Comparison of ENCODE assay signal across 23 cellular contexts in the genomic region with DNA sequence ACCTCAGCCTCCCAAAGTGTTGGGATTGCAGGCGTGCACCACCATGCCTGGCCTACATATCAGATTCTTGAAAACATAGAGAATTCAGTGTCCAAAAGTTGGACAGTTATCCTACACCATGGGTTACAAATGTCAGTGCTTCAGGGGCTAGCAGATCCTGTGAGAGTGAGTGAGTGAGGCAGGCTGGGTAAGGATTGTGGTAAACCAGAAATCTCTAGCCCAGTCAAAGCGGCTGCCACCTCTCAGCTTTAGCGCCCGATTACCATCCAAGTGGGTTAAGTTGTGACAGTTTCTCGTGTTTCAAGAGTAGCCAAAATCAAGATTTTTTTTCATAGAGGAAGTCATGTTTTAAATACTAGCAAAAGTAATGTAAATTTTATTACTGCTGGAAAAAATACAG. TPM values are rescaled to one million over a fixed set of nuclear protein-coding genes. Genes with fewer than 3 reads are reported as not detected.
DNase-seq lines count a peak whose midpoint lies in the region; ATAC-seq, FAIRE-seq and TF ChIP-seq lines count a peak whose summit lies in the region.
"Had no signal": no experiment of that assay in that cellular context is flagged by ENCODE, and none has a peak within 500 bp of the region (broad histone marks: within the 10 kb centered on the region; RNA-seq: fewer than 3 reads in every experiment).

No MANE protein-coding gene starts in this region.

- CTCF ChIA-PET in activated CD8-positive, alpha-beta T cell treated with anti-CD3 and anti-CD28 coated beads, Interleukin-2, amount 10 ng/mL, durations not matched to agents 7 days and 5 days (lab: Charles Lee): no interaction called here

- no peak overlapping the region for H3K18ac ChIP-seq in neuronal stem cell (ENCODE audit: low read length)

- no peak overlapping the region for H2AK5ac ChIP-seq in neuronal stem cell (ENCODE audit: low read depth, low read length)

- no peak overlapping the region for H3K27ac ChIP-seq in DND-41 (ENCODE audit: low read length)
- H3K27ac ChIP-seq in neuronal stem cell (replicated peaks; ENCODE audit: low read length): no peak overlapping the region
- H3K27ac ChIP-seq: HL-60 had no signal

- H3K4me1 ChIP-seq in DND-41 (ENCODE audit: insufficient read depth, low read length): no peaks in the 10 kb centered on the region
- no peaks in the 10 kb centered on the region for H3K4me1 ChIP-seq in neuronal stem cell (ENCODE audit: control insufficient read depth in 2 of 2, insufficient read depth in 1 of 2, low read depth in 1 of 2, low read length in 2 of 2)
- H3K4me1 ChIP-seq: BE2C had no signal

- no peak overlapping the region for H2BK5ac ChIP-seq in neuronal stem cell (ENCODE audit: low read length)

- H3K4ac ChIP-seq in neuronal stem cell (ENCODE audit: low read length): no peak overlapping the region

- H3K4me2 ChIP-seq in DND-41 (ENCODE audit: insufficient read depth, low read length) (no peak overlapping the region), neuronal stem cell (ENCODE audit: insufficient read depth, low read length, poor library complexity, severe bottlenecking) (no peak overlapping the region)

- peaks cover 80% of the 10 kb centered on the region for H3K36me3 ChIP-seq in DND-41 (ENCODE audit: insufficient read depth, low read length)
- peaks cover 15 to 79% of the 10 kb centered on the region in 2 donors for H3K36me3 ChIP-seq in neuronal stem cell (replicated peaks in 1 of 2; ENCODE audit: control insufficient read depth in 2 of 2, insufficient read depth in 2 of 2, low read length in 2 of 2)

- H3K79me2 ChIP-seq in DND-41 (ENCODE audit: insufficient read depth, low read length): no peaks in the 10 kb centered on the region

- no peak overlapping the region for H3K14ac ChIP-seq in neuronal stem cell (ENCODE audit: low read length)

- peak; percentile 38 for FAIRE-seq in HTR-8/SVneo (lab: Jason Lieb, UNC)
- FAIRE-seq: A204.1 had no signal

- H3K23ac ChIP-seq in neuronal stem cell (ENCODE audit: low read depth, low read length, poor library complexity): no peak overlapping the region

- POLR2A ChIA-PET in activated CD8-positive, alpha-beta T cell treated with anti-CD3 and anti-CD28 coated beads, Interleukin-2, amount 10 ng/mL, durations not matched to agents 7 days and 5 days (lab: Charles Lee): interaction anchor here (1.2 kb wide), 1 partner anchor 22 kb away, joined by 3 read pairs; the partner anchor contains the start of gene CSE1L

- H3K4me3 Mint-ChIP-seq in immature natural killer cell: peak overlapping the region in 1 of 5 donors; percentile 27
- no peak overlapping the region for H3K4me3 Mint-ChIP-seq in activated CD8-positive, alpha-beta T cell treated with anti-CD3 and anti-CD28 coated beads, Interleukin-2, amount 10 ng/mL, durations not matched to agents 7 days and 5 days
- H3K4me3 Mint-ChIP-seq: CD4-positive, CD25-positive, alpha-beta regulatory T cell; CD8-positive, alpha-beta memory T cell; HFFc6; IgD-negative memory B cell had no signal

- WGBS in neuronal stem cell (ENCODE audit: extremely low coverage in 2 of 2, insufficient read length in 2 of 2, insufficient replicate concordance in 1 of 2), 2 donors: no CpG with 5 or more reads among the region's 5 CpGs

- H3K9me3 ChIP-seq in DND-41 (ENCODE audit: insufficient read depth, low read length, severe bottlenecking): no peaks in the 10 kb centered on the region
- H3K9me3 ChIP-seq in neuronal stem cell (replicated peaks in 1 of 2; ENCODE audit: control insufficient read depth in 2 of 2, insufficient read depth in 1 of 2, low read depth in 1 of 2, low read length in 2 of 2): no peaks in the 10 kb centered on the region
- H3K9me3 ChIP-seq: BE2C had no signal

- H3K4me3 ChIP-seq in DND-41 (ENCODE audit: low read depth in 1 of 2, low read length in 2 of 2) (no peak overlapping the region), neuronal stem cell (ENCODE audit: low read length in 2 of 2) (no peak overlapping the region)

- H2BK120ac ChIP-seq in neuronal stem cell (ENCODE audit: low read depth, low read length): no peak overlapping the region

- H3K9me3 Mint-ChIP-seq in immature natural killer cell: no peaks in the 10 kb centered on the region
- H3K9me3 Mint-ChIP-seq in activated CD8-positive, alpha-beta T cell treated with anti-CD3 and anti-CD28 coated beads, Interleukin-2, amount 10 ng/mL, durations not matched to agents 7 days and 5 days (ENCODE audit: insufficient read depth): no peaks in the 10 kb centered on the region
- H3K9me3 Mint-ChIP-seq: CD4-positive, CD25-positive, alpha-beta regulatory T cell; CD8-positive, alpha-beta memory T cell; HFFc6; IgD-negative memory B cell had no signal

- peak overlapping the region in 2 of 6 donors; percentile 61 to 76 for H3K27ac Mint-ChIP-seq in immature natural killer cell
- H3K27ac Mint-ChIP-seq in activated CD8-positive, alpha-beta T cell treated with anti-CD3 and anti-CD28 coated beads, Interleukin-2, amount 10 ng/mL, durations not matched to agents 7 days and 5 days: no peak overlapping the region
- H3K27ac Mint-ChIP-seq: CD4-positive, CD25-positive, alpha-beta regulatory T cell; HFFc6; IgD-negative memory B cell had no signal

- H2AFZ ChIP-seq in DND-41 (ENCODE audit: low read depth, low read length) (no peak overlapping the region), neuronal stem cell (ENCODE audit: low read length) (no peak overlapping the region)

- H4K91ac ChIP-seq in neuronal stem cell (ENCODE audit: low read depth, low read length, poor library complexity): no peak overlapping the region

- ATAC-seq in DND-41 (ENCODE audit: insufficient read depth, low read depth) (peak; percentile 53; the same call in 1 of the 3 replicates), GM21786 (IDR thresholded peaks at IDR 0.05; ENCODE audit: unreplicated experiment) (no peak)
- ATAC-seq in activated CD8-positive, alpha-beta T cell treated with anti-CD3 and anti-CD28 coated beads, Interleukin-2, amount 10 ng/mL, durations not matched to agents 7 days and 5 days: no peak
- ATAC-seq: HCT116 had no signal

- no peak for TF ChIP-seq CTCF in DND-41 (IDR thresholded peaks at IDR 0.05; ENCODE audit: borderline replicate concordance, extremely low read depth, low read length, poor library complexity, severe bottlenecking)

- H4K20me1 ChIP-seq in DND-41 (ENCODE audit: insufficient read depth, low read length): no peaks in the 10 kb centered on the region

- H4K8ac ChIP-seq in neuronal stem cell (ENCODE audit: low read depth, low read length): no peak overlapping the region

- peaks cover 27 to 41% (median 30%) of the 10 kb centered on the region in 3 donors for H3K36me3 Mint-ChIP-seq in immature natural killer cell
- H3K36me3 Mint-ChIP-seq in activated CD8-positive, alpha-beta T cell treated with anti-CD3 and anti-CD28 coated beads, Interleukin-2, amount 10 ng/mL, durations not matched to agents 7 days and 5 days (ENCODE audit: low read depth): peaks cover 31% of the 10 kb centered on the region

- H3K9ac ChIP-seq in DND-41 (ENCODE audit: low read depth, low read length): no peak overlapping the region
- H3K9ac ChIP-seq in neuronal stem cell (ENCODE audit: low read depth, low read length, poor library complexity): peak overlapping the region; percentile 12

- H3K4me1 Mint-ChIP-seq in immature natural killer cell: peaks cover 3 to 6% of the 10 kb centered on the region in 2 donors
- no peaks in the 10 kb centered on the region for H3K4me1 Mint-ChIP-seq in activated CD8-positive, alpha-beta T cell treated with anti-CD3 and anti-CD28 coated beads, Interleukin-2, amount 10 ng/mL, durations not matched to agents 7 days and 5 days (ENCODE audit: low read depth)
- H3K4me1 Mint-ChIP-seq: CD4-positive, CD25-positive, alpha-beta regulatory T cell; CD8-positive, alpha-beta memory T cell; IgD-negative memory B cell had no signal

- no peak for DNase-seq in DND-41
- no peak for DNase-seq in HTR-8/SVneo (ENCODE audit: insufficient read length, low spot score)
- peak; percentile 18 to 46 (median 44) for DNase-seq in immature natural killer cell
- DNase-seq in neuronal stem cell (ENCODE audit: low spot score): no peak
- no peak for DNase-seq in SK-N-DZ (ENCODE audit: low spot score)
- DNase-seq in activated CD8-positive, alpha-beta T cell treated with anti-CD3 and anti-CD28 coated beads, Interleukin-2, amount 10 ng/mL, durations not matched to agents 7 days and 5 days: no peak
- DNase-seq: ACHN; BE2C; C1 segment of cervical spinal cord; CD4-positive, CD25-positive, alpha-beta regulatory T cell; CD8-positive, alpha-beta memory T cell; COR-L47; DMS 273 treated with DMSO at 0.1 percent for 48 hours; DMS53; GDM1; GOT3; H7; HFFc6 had no signal

- no peaks in the 10 kb centered on the region for H3K27me3 ChIP-seq in DND-41 (ENCODE audit: insufficient read depth, low read length, poor library complexity)
- H3K27me3 ChIP-seq in neuronal stem cell (ENCODE audit: control insufficient read depth in 3 of 3, insufficient read depth in 3 of 3, low read depth in 1 of 3, low read length in 3 of 3): no peaks in the 10 kb centered on the region
- H3K27me3 ChIP-seq: BE2C had no signal

- H3K79me1 ChIP-seq in neuronal stem cell (ENCODE audit: low read depth, low read length): no peaks in the 10 kb centered on the region

- peaks cover 0 to 2% (median 0%) of the 10 kb centered on the region in 3 donors for H3K27me3 Mint-ChIP-seq in immature natural killer cell (ENCODE audit: low read depth in 3 of 3)
- H3K27me3 Mint-ChIP-seq in activated CD8-positive, alpha-beta T cell treated with anti-CD3 and anti-CD28 coated beads, Interleukin-2, amount 10 ng/mL, durations not matched to agents 7 days and 5 days (ENCODE audit: low read depth): no peaks in the 10 kb centered on the region
- H3K27me3 Mint-ChIP-seq: CD4-positive, CD25-positive, alpha-beta regulatory T cell; IgD-negative memory B cell had no signal

- no peak overlapping the region for H2BK12ac ChIP-seq in neuronal stem cell (ENCODE audit: low read length)

- H2BK15ac ChIP-seq in neuronal stem cell (ENCODE audit: low read length): no peak overlapping the region

RNA-seq across cellular contexts. Expression of gene CSE1L, which starts 21.9 kb away (rescaled TPM):
- polyA plus RNA-seq in immature natural killer cell: 10 to 100 TPM in 2 of 3 donors, 1 to 10 TPM in 1; 8.1 to 21.0 (median 10.3) TPM
- polyA plus RNA-seq in neuronal stem cell (2013, experiment 1 of 2): 136 TPM
- polyA plus RNA-seq in neuronal stem cell (2013, experiment 2 of 2): 139 TPM
- polyA plus RNA-seq in SK-N-DZ (2014; cell fraction: cytosol; rRNA removed): 253 and 258 TPM in 2 replicates
- polyA plus RNA-seq in SK-N-DZ (2014; cell fraction: nucleus; rRNA removed): 158 and 166 TPM in 2 replicates
- total RNA-seq in activated CD8-positive, alpha-beta T cell treated with anti-CD3 and anti-CD28 coated beads, Interleukin-2, amount 10 ng/mL, durations not matched to agents 7 days and 5 days: 100 to 1,000 TPM in 1 of 2 experiments, 10 to 100 TPM in 1; 98.0 to 102 TPM

Comparison
In these comparisons a context has a peak if more than half of its experiments do, and no peak if none do; other contexts are left out.
1. DNase-seq: peak in immature natural killer cell (3 of 3); none in DND-41 (single experiment), HTR-8/SVneo (single experiment), neuronal stem cell (single experiment), SK-N-DZ (single experiment) and activated CD8-positive, alpha-beta T cell treated with anti-CD3 and anti-CD28 coated beads, Interleukin-2, amount 10 ng/mL, durations not matched to agents 7 days and 5 days (single experiment).